In genomic region chr16:721765-722481, GRCh38 we compare ENCODE assay signal across 7 cellular contexts. TPM values are rescaled to one million over a fixed set of nuclear protein-coding genes. Genes with fewer than 3 reads are reported as not detected.
A peak's percentile ranks its signal among the peaks of the same experiment; 100 is the strongest.
DNase-seq lines count a peak whose midpoint lies in the region; ATAC-seq, FAIRE-seq and TF ChIP-seq lines count a peak whose summit lies in the region.

No MANE protein-coding gene starts in this region.

- no peaks in the 10 kb centered on the region for H3K9me3 ChIP-seq in right cardiac atrium (ENCODE audit: control insufficient read depth, low read length)

- peaks cover 9% of the 10 kb centered on the region for H3K4me1 Mint-ChIP-seq in WTC11
- peaks cover 63% of the 10 kb centered on the region for H3K4me1 Mint-ChIP-seq in stimulated activated naive CD8-positive, alpha-beta T cell treated with anti-CD3 and anti-CD28 coated beads, Interleukin-15, amount 100 ng/mL, for 72 hours

- H3K36me3 Mint-ChIP-seq in WTC11, result no peaks in the 10 kb centered on the region; the same call in 1 of the 2 replicates

- H3K27ac Mint-ChIP-seq in WTC11, result no peak overlapping the region
- H3K27ac Mint-ChIP-seq in stimulated activated naive CD8-positive, alpha-beta T cell treated with anti-CD3 and anti-CD28 coated beads, Interleukin-15, amount 100 ng/mL, for 72 hours, result peak overlapping the region; percentile 37 to 53

- intact Hi-C loops in right cardiac atrium (cut with DNase I), result no loop called here

- H3K27me3 ChIP-seq in right cardiac atrium (ENCODE audit: control insufficient read depth, insufficient read depth), result no peaks in the 10 kb centered on the region

- DNase-seq in WTC11 (ENCODE audit: low spot score) (no peak), right cardiac atrium (peak in 1 of 3 donors; percentile 65), NCI-H774 (lab: John Stamatoyannopoulos, UW) (no peak), frontal cortex (ENCODE audit: low spot score in 2 of 2) (no peak)
- DNase-seq in stimulated activated naive CD8-positive, alpha-beta T cell treated with anti-CD3 and anti-CD28 coated beads, Interleukin-15, amount 100 ng/mL, for 72 hours, result peak; percentile 46 to 62

- no peak overlapping the region for H3K4me3 Mint-ChIP-seq in WTC11
- H3K4me3 Mint-ChIP-seq in stimulated activated naive CD8-positive, alpha-beta T cell treated with anti-CD3 and anti-CD28 coated beads, Interleukin-15, amount 100 ng/mL, for 72 hours, result peak overlapping the region; percentile 82 to 95

- H3K9me3 Mint-ChIP-seq in WTC11, result no peaks in the 10 kb centered on the region
- H3K9me3 Mint-ChIP-seq in stimulated activated naive CD8-positive, alpha-beta T cell treated with anti-CD3 and anti-CD28 coated beads, Interleukin-15, amount 100 ng/mL, for 72 hours, result no peaks in the 10 kb centered on the region

- TF ChIP-seq CTCF in WTC11 (IDR thresholded peaks at IDR 0.05), result no peak

- WGBS in right cardiac atrium, result 86% methylated on average over 47 of the region's 47 CpGs

- FAIRE-seq in frontal cortex (lab: Jason Lieb, UNC), result no peak

- H3K4me3 ChIP-seq in right cardiac atrium (ENCODE audit: low read length), result peak overlapping the region; percentile 57

- CTCF ChIA-PET in WTC11 (lab: Charles Lee), result interaction anchor here (0.6 to 2.8 kb wide), 14 partner anchors 8 to 658 kb away, joined by 3 to 28 read pairs (median 10); partner anchors contain the start of genes CHTF18, CIAO3 and RPUSD1

- ATAC-seq in HG03064 (IDR thresholded peaks at IDR 0.05; ENCODE audit: low read depth, unreplicated experiment) (peak; percentile 6), WTC11 (no peak), right cardiac atrium (no peak), GM21576 (IDR thresholded peaks at IDR 0.05; ENCODE audit: unreplicated experiment) (no peak)
- peak; percentile 29 for ATAC-seq in stimulated activated naive CD8-positive, alpha-beta T cell treated with anti-CD3 and anti-CD28 coated beads, Interleukin-15, amount 100 ng/mL, for 72 hours

- H3K27ac ChIP-seq in right cardiac atrium (ENCODE audit: low read length), result no peak overlapping the region

- peaks cover 9% of the 10 kb centered on the region for H3K27me3 Mint-ChIP-seq in WTC11 (ENCODE audit: low read depth)
- H3K27me3 Mint-ChIP-seq in stimulated activated naive CD8-positive, alpha-beta T cell treated with anti-CD3 and anti-CD28 coated beads, Interleukin-15, amount 100 ng/mL, for 72 hours, result no peaks in the 10 kb centered on the region

- peaks cover 5% of the 10 kb centered on the region for H3K4me1 ChIP-seq in right cardiac atrium (ENCODE audit: control insufficient read depth, insufficient read depth, low read length)

- POLR2A ChIA-PET in WTC11 (lab: Charles Lee), result interaction anchor here (0.6 to 2.9 kb wide), 5 partner anchors 8 to 85 kb away, joined by 3 to 10 read pairs (median 5); partner anchors contain the start of genes CIAO3 and WDR24

TF ChIP-seq in WTC11, 78 proteins besides CTCF, POLR2A, EP300 and RAD21:
- TF ChIP-seq HMGXB4 (CRISPR knock-in tag; IDR thresholded peaks at IDR 0.05), result no peak
- 0 out of 2 replicates have a peak, but pooled peaks have one; percentile 4 for TF ChIP-seq MAX (CRISPR knock-in tag; IDR thresholded peaks at IDR 0.05)
- no peak for TF ChIP-seq GABPB1 (CRISPR knock-in tag; IDR thresholded peaks at IDR 0.05)
- peak; percentile 24; the same call in 1 of the 2 replicates for TF ChIP-seq ATF3 (CRISPR knock-in tag; conservative IDR thresholded peaks at IDR 0.05)
- no peak for TF ChIP-seq ETV6 (CRISPR knock-in tag; IDR thresholded peaks at IDR 0.05)
- TF ChIP-seq ZBTB21 (CRISPR knock-in tag; IDR thresholded peaks at IDR 0.05; ENCODE audit: borderline replicate concordance), result 0 out of 2 replicates have a peak, but pooled peaks have one; percentile 1
- 0 out of 2 replicates have a peak, but pooled peaks have one; percentile 7 for TF ChIP-seq MYBL2 (CRISPR knock-in tag; IDR thresholded peaks at IDR 0.05)

RNA-seq across cellular contexts. Expression of gene ANTKMT, which starts 1.0 kb away (rescaled TPM):
- total RNA-seq in WTC11 (2021) (40.6 to 43.1 TPM (median 43.0 TPM) in 3 replicates), right cardiac atrium (10 to 100 TPM; 25.7 to 38.8 (median 33.2) TPM), frontal cortex (13.0 TPM)
- 37.6 TPM for polyA plus RNA-seq in right cardiac atrium

RNA-seq across cellular contexts. Expression of gene CCDC78, which starts 4.3 kb away (rescaled TPM):
- total RNA-seq in WTC11 (2021), result 19.4 to 20.8 TPM (median 20.2 TPM) in 3 replicates
- total RNA-seq in right cardiac atrium, result under 1 TPM in 3 of 4 donors, not detected in 1; 0.36 to 0.97 (median 0.40) TPM
- polyA plus RNA-seq in right cardiac atrium, result 0.48 TPM
- 4.5 TPM for total RNA-seq in frontal cortex

RNA-seq across cellular contexts. Expression of gene HAGHL, which starts 5.0 kb away (rescaled TPM):
- 38.4 to 41.7 TPM (median 39.4 TPM) in 3 replicates for total RNA-seq in WTC11 (2021)
- 10 to 100 TPM in 3 of 4 donors, 1 to 10 TPM in 1; 7.5 to 15.3 (median 12.0) TPM for total RNA-seq in right cardiac atrium
- 21.0 TPM for polyA plus RNA-seq in right cardiac atrium
- total RNA-seq in frontal cortex, result 11.4 TPM

RNA-seq across cellular contexts. Expression of gene METRN, which starts 7.0 kb away (rescaled TPM):
- total RNA-seq in WTC11 (2021) (30.9 to 64.3 TPM (median 61.4 TPM) in 3 replicates), right cardiac atrium (10 to 100 TPM; 65.2 to 75.0 (median 69.4) TPM), frontal cortex (23.6 TPM)
- 68.2 TPM for polyA plus RNA-seq in right cardiac atrium

RNA-seq across cellular contexts. Expression of gene FBXL16, which starts 16.3 kb away (rescaled TPM):
- 22.7 to 28.6 TPM (median 27.3 TPM) in 3 replicates for total RNA-seq in WTC11 (2021)
- under 1 TPM; 0.19 to 0.38 (median 0.28) TPM for total RNA-seq in right cardiac atrium
- 0.34 TPM for polyA plus RNA-seq in right cardiac atrium
- 4.5 TPM for total RNA-seq in frontal cortex

Comparison
In these comparisons a context has a peak if more than half of its experiments do, and no peak if none do; other contexts are left out.
1. ATAC-seq: peak in HG03064 (single experiment) and stimulated activated naive CD8-positive, alpha-beta T cell treated with anti-CD3 and anti-CD28 coated beads, Interleukin-15, amount 100 ng/mL, for 72 hours (single experiment); none in WTC11 (single experiment), right cardiac atrium (0 of 2) and GM21576 (single experiment).
2. DNase-seq: peak in stimulated activated naive CD8-positive, alpha-beta T cell treated with anti-CD3 and anti-CD28 coated beads, Interleukin-15, amount 100 ng/mL, for 72 hours (2 of 2); none in WTC11 (single experiment), NCI-H774 (single experiment) and frontal cortex (0 of 2).